Comparison of ENCODE assay signal across 8 cellular contexts in the genomic region with DNA sequence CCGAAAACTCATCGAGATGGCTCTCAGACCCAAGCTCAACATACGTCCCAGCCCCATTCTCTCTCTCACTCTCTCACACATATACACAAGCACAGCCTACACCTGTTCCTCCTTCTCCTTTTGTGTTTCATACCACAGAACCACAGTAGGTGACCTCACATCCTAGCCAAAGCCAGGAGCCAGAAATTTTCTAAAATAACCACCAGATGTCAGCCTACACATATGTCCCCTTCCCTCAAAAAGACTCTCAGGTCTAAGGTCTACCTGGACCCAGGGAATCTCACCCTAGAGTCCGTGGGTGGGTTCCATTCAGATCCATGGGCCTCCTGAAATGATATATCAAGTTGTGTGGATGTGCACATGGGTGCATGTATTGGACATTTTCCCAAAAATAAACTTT.
DNase-seq lines count a peak whose midpoint lies in the region; ATAC-seq and TF ChIP-seq lines count a peak whose summit lies in the region.

No MANE protein-coding gene starts in this region.

- no peak overlapping the region for H3K27ac ChIP-seq in vagina

- no peaks in the 10 kb centered on the region for H3K4me1 ChIP-seq in vagina

- H3K4me3 ChIP-seq in fibroblast of villous mesenchyme (ENCODE audit: low read depth, low read length) (no peak overlapping the region), vagina (no peak overlapping the region)

- TF ChIP-seq POLR2A in vagina (IDR thresholded peaks at IDR 0.05) = no peak

- TF ChIP-seq CTCF in fibroblast of villous mesenchyme (IDR thresholded peaks at IDR 0.05; ENCODE audit: insufficient read depth, low read depth, low read length) (peak; percentile 43), vagina (IDR thresholded peaks at IDR 0.05) (no peak)

- intact Hi-C loops in vagina (cut with DNase I) = no loop called here

- no peaks in the 10 kb centered on the region for H3K27me3 ChIP-seq in vagina

- H3K36me3 ChIP-seq in vagina = no peaks in the 10 kb centered on the region

- DNase-seq in COR-L47 (lab: John Stamatoyannopoulos, UW) (peak; percentile 17), NCI-H748 treated with DMSO at 0.1 percent for 48 hours (lab: John Stamatoyannopoulos, UW) (peak; percentile 18), fibroblast of villous mesenchyme (ENCODE audit: low read depth) (peak; percentile 15), retina (no peak), HuH-7.5 (ENCODE audit: low spot score) (no peak), vagina (ENCODE audit: extremely low spot score in 2 of 2) (no peak)

- no peaks in the 10 kb centered on the region for H3K9me3 ChIP-seq in vagina

- peak; percentile 93 for ATAC-seq in GM18909 (IDR thresholded peaks at IDR 0.05; ENCODE audit: poor library complexity, unreplicated experiment)
- peak; percentile 94 for ATAC-seq in HG03097 (IDR thresholded peaks at IDR 0.05; ENCODE audit: low FRiP score, unreplicated experiment)

Comparison
In these comparisons a context has a peak if more than half of its experiments do, and no peak if none do; other contexts are left out.
1. DNase-seq: peak in COR-L47 (single experiment), NCI-H748 treated with DMSO at 0.1 percent for 48 hours (single experiment) and fibroblast of villous mesenchyme (single experiment); none in retina (single experiment), HuH-7.5 (single experiment) and vagina (0 of 2).